ENCODE assay signal across 22 cellular contexts in genomic region chr20:35629432-35630145, GRCh38. TPM values are rescaled to one million over a fixed set of nuclear protein-coding genes. Genes with fewer than 3 reads are reported as not detected.
A peak's percentile ranks its signal among the peaks of the same experiment; 100 is the strongest.
DNase-seq lines count a peak whose midpoint lies in the region; ATAC-seq and TF ChIP-seq lines count a peak whose summit lies in the region.
"Had no signal": no experiment of that assay in that cellular context is flagged by ENCODE, and none has a peak within 500 bp of the region (broad histone marks: within the 10 kb centered on the region; RNA-seq: fewer than 3 reads in every experiment).

No MANE protein-coding gene starts in this region.

- no peak overlapping the region for H3K9ac ChIP-seq in H9 (ENCODE audit: extremely low read depth, insufficient read length, low read length)
- no peak overlapping the region for H3K9ac ChIP-seq in smooth muscle cell (ENCODE audit: low read depth)
- H3K9ac ChIP-seq: KMS-11, SK-N-SH had no signal

- H3K4me2 ChIP-seq in H9 (ENCODE audit: insufficient read depth, insufficient read length, low read length), result no peak overlapping the region
- no peak overlapping the region for H3K4me2 ChIP-seq in smooth muscle cell
- H3K4me2 ChIP-seq: KMS-11, SK-N-SH had no signal

- WGBS in H9 (ENCODE audit: extremely low coverage, insufficient read length, low lambda C conversion rate), result no CpG with 5 or more reads among the region's 12 CpGs
- WGBS in right lobe of liver (ENCODE audit: insufficient coverage, low coverage, low lambda C conversion rate, missing lambda C conversion rate), result 71% methylated on average over 9 of the region's 12 CpGs
- WGBS in smooth muscle cell (ENCODE audit: low lambda C conversion rate), result 97% methylated on average over 12 of the region's 12 CpGs

- no peaks in the 10 kb centered on the region for H3F3A ChIP-seq in smooth muscle cell (ENCODE audit: low read depth)

- no peak overlapping the region for H4K91ac ChIP-seq in H9 (ENCODE audit: insufficient read length, low read depth, low read length)

- no peak overlapping the region for H3K14ac ChIP-seq in H9 (ENCODE audit: insufficient read depth, low read length)

- no peak overlapping the region for H3K56ac ChIP-seq in H9 (ENCODE audit: insufficient read length, low read depth, low read length)

- H3K4me1 ChIP-seq in H9 (ENCODE audit: insufficient read depth, low read length) (no peaks in the 10 kb centered on the region), right lobe of liver (peaks cover 0 to 12% (median 0%) of the 10 kb centered on the region in 4 donors), smooth muscle cell (ENCODE audit: low read depth) (no peaks in the 10 kb centered on the region)
- H3K4me1 ChIP-seq: sigmoid colon, tibial artery had no signal

- no peak overlapping the region for H3K27ac Mint-ChIP-seq in H9
- peak overlapping the region; percentile 28 for H3K27ac Mint-ChIP-seq in activated T-helper 17 cell treated with anti-CD3 and anti-CD28 coated beads, Interleukin-2, amount 50 U/mL, for 72 hours

- H4K8ac ChIP-seq in H9 (replicated peaks; ENCODE audit: insufficient read length, low read depth, low read length), result no peak overlapping the region

- H4K20me1 ChIP-seq in H9 (ENCODE audit: control insufficient read depth, insufficient read depth, insufficient read length) (no peaks in the 10 kb centered on the region), smooth muscle cell (ENCODE audit: low read depth) (peaks cover 54% of the 10 kb centered on the region)

- H3K23me2 ChIP-seq in H9 (ENCODE audit: insufficient read length, low read depth, low read length, poor library complexity, severe bottlenecking), result no peaks in the 10 kb centered on the region

- H3K4ac ChIP-seq in H9 (ENCODE audit: low read depth, low read length), result no peak overlapping the region

- H3K23ac ChIP-seq in H9 (ENCODE audit: insufficient read length, low read depth, low read length), result no peak overlapping the region

- no peak overlapping the region for H4K5ac ChIP-seq in H9 (ENCODE audit: insufficient read length, low read depth, low read length)

- DNase-seq in AML-193 (lab: John Stamatoyannopoulos, UW), result peak; percentile 74 to 83
- peak; percentile 18 for DNase-seq in H9
- no peak for DNase-seq in right lobe of liver
- no peak for DNase-seq in smooth muscle cell (lab: John Stamatoyannopoulos, UW; ENCODE audit: unreplicated experiment)
- no peak for DNase-seq in SHP77 (lab: John Stamatoyannopoulos, UW)
- DNase-seq: activated naive CD8-positive, alpha-beta T cell treated with anti-CD3 and anti-CD28 coated beads, Interleukin-2, amount 10 ng/mL, durations not matched to agents 7 days and 5 days; dermis blood vessel endothelial cell; DMS79 treated with DMSO at 0.1 percent for 48 hours; naive B cell; NCI-H1092; NCI-H2029; NCI-H345; ovary; sigmoid colon; SK-N-SH; stimulated activated naive CD4-positive, alpha-beta T cell treated with Interleukin-2 at 50 U/mL for 16 hours; T1000; tibial artery had no signal

- H3K79me2 ChIP-seq in H9 (ENCODE audit: insufficient read depth, low read length) (no peaks in the 10 kb centered on the region), smooth muscle cell (ENCODE audit: low read depth) (peaks cover 5% of the 10 kb centered on the region)

- H3K4me1 Mint-ChIP-seq in H9, result no peaks in the 10 kb centered on the region
- no peaks in the 10 kb centered on the region for H3K4me1 Mint-ChIP-seq in activated T-helper 17 cell treated with anti-CD3 and anti-CD28 coated beads, Interleukin-2, amount 50 U/mL, for 72 hours

- H2BK120ac ChIP-seq in H9 (ENCODE audit: low read depth, low read length, poor library complexity, severe bottlenecking), result no peak overlapping the region

- H3K27me3 Mint-ChIP-seq in H9 (ENCODE audit: low read depth), result no peaks in the 10 kb centered on the region
- H3K27me3 Mint-ChIP-seq in activated T-helper 17 cell treated with anti-CD3 and anti-CD28 coated beads, Interleukin-2, amount 50 U/mL, for 72 hours, result no peaks in the 10 kb centered on the region
- H3K27me3 Mint-ChIP-seq: activated naive CD8-positive, alpha-beta T cell treated with anti-CD3 and anti-CD28 coated beads, Interleukin-2, amount 10 ng/mL, durations not matched to agents 7 days and 5 days; naive B cell had no signal

- H2BK5ac ChIP-seq in H9 (ENCODE audit: insufficient read length, low read length), result no peak overlapping the region

- no peak for TF ChIP-seq POLR2A in right lobe of liver (IDR thresholded peaks at IDR 0.05)

- no peaks in the 10 kb centered on the region for H3K79me1 ChIP-seq in H9 (ENCODE audit: insufficient read depth, low read depth, low read length, poor library complexity, severe bottlenecking)

- no peak for TF ChIP-seq CTCF in H9 (conservative IDR thresholded peaks at IDR 0.05)
- TF ChIP-seq CTCF in right lobe of liver (IDR thresholded peaks at IDR 0.05), result no peak
- TF ChIP-seq CTCF in smooth muscle cell (IDR thresholded peaks at IDR 0.05; ENCODE audit: borderline replicate concordance, insufficient read depth, poor library complexity, severe bottlenecking), result no peak

- H2BK20ac ChIP-seq in H9 (ENCODE audit: low read depth, low read length, poor library complexity, severe bottlenecking), result no peak overlapping the region

- intact Hi-C loops in right lobe of liver (cut with DNase I), result no loop called here

- H2BK12ac ChIP-seq in H9 (ENCODE audit: insufficient read length, low read depth, low read length), result no peak overlapping the region

- H3T11ph ChIP-seq in H9 (ENCODE audit: low read length), result no peak overlapping the region

- H3K4me3 Mint-ChIP-seq in H9, result no peak overlapping the region
- no peak overlapping the region for H3K4me3 Mint-ChIP-seq in activated T-helper 17 cell treated with anti-CD3 and anti-CD28 coated beads, Interleukin-2, amount 50 U/mL, for 72 hours
- H3K4me3 Mint-ChIP-seq: activated naive CD8-positive, alpha-beta T cell treated with anti-CD3 and anti-CD28 coated beads, Interleukin-2, amount 10 ng/mL, durations not matched to agents 7 days and 5 days; naive B cell had no signal

- no peak overlapping the region for H3K27ac ChIP-seq in H9 (ENCODE audit: insufficient read length, low read depth, low read length)
- H3K27ac ChIP-seq in right lobe of liver, result no peak overlapping the region
- no peak overlapping the region for H3K27ac ChIP-seq in smooth muscle cell (ENCODE audit: low read depth)
- H3K27ac ChIP-seq: KMS-11, ovary, sigmoid colon, tibial artery had no signal

- H3K36me3 Mint-ChIP-seq in H9 (ENCODE audit: insufficient read depth in 1 of 3, low read depth in 3 of 3), result peaks cover 44 to 71% (median 68%) of the 10 kb centered on the region in 3 experiments
- peaks cover 90% of the 10 kb centered on the region for H3K36me3 Mint-ChIP-seq in activated T-helper 17 cell treated with anti-CD3 and anti-CD28 coated beads, Interleukin-2, amount 50 U/mL, for 72 hours (ENCODE audit: low read depth)

- H3K4me3 ChIP-seq in right lobe of liver, result no peak overlapping the region
- no peak overlapping the region for H3K4me3 ChIP-seq in smooth muscle cell
- H3K4me3 ChIP-seq: ovary, sigmoid colon, tibial artery had no signal

- no peak overlapping the region for H2AK5ac ChIP-seq in H9 (ENCODE audit: insufficient read length, low read length)

- H2BK15ac ChIP-seq in H9 (ENCODE audit: low read depth, low read length), result no peak overlapping the region

- H3K9me3 Mint-ChIP-seq in H9, result no peaks in the 10 kb centered on the region; a peak in 1 of 5 replicates
- no peaks in the 10 kb centered on the region for H3K9me3 Mint-ChIP-seq in activated T-helper 17 cell treated with anti-CD3 and anti-CD28 coated beads, Interleukin-2, amount 50 U/mL, for 72 hours
- H3K9me3 Mint-ChIP-seq: activated naive CD8-positive, alpha-beta T cell treated with anti-CD3 and anti-CD28 coated beads, Interleukin-2, amount 10 ng/mL, durations not matched to agents 7 days and 5 days; naive B cell had no signal

- ATAC-seq in activated T-helper 17 cell treated with anti-CD3 and anti-CD28 coated beads, Interleukin-2, amount 50 U/mL, for 72 hours (replicated peaks), result no peak
- ATAC-seq in right lobe of liver, result peak; percentile 77 to 90 (median 84)
- no peak for ATAC-seq in HG03280 (IDR thresholded peaks at IDR 0.05; ENCODE audit: unreplicated experiment)
- ATAC-seq: Panc1 had no signal

- H3K18ac ChIP-seq in H9 (ENCODE audit: insufficient read length, low read depth, low read length), result no peak overlapping the region

- H3K27me3 ChIP-seq in H9 (ENCODE audit: insufficient read depth, low read length) (no peaks in the 10 kb centered on the region), right lobe of liver (no peaks in the 10 kb centered on the region), smooth muscle cell (ENCODE audit: low read depth) (no peaks in the 10 kb centered on the region)
- H3K27me3 ChIP-seq: ovary, sigmoid colon, tibial artery had no signal

- H3K9me3 ChIP-seq in H9 (ENCODE audit: control insufficient read depth, low read depth, low read length), result no peaks in the 10 kb centered on the region
- H3K9me3 ChIP-seq in right lobe of liver, result no peaks in the 10 kb centered on the region
- no peaks in the 10 kb centered on the region for H3K9me3 ChIP-seq in smooth muscle cell (replicated peaks; ENCODE audit: low read depth)
- H3K9me3 ChIP-seq: ovary, sigmoid colon, SK-N-SH, tibial artery had no signal

- H3K36me3 ChIP-seq in right lobe of liver (peaks cover 0 to 37% (median 16%) of the 10 kb centered on the region in 4 donors), smooth muscle cell (ENCODE audit: low read depth) (peaks cover 10% of the 10 kb centered on the region)
- H3K36me3 ChIP-seq: ovary had no signal

- no peak overlapping the region for H2AFZ ChIP-seq in H9 (ENCODE audit: low read length)
- no peak overlapping the region for H2AFZ ChIP-seq in smooth muscle cell (ENCODE audit: low read depth)

RNA-seq across cellular contexts. Expression of gene SPAG4, which starts 14.0 kb away (rescaled TPM):
- total RNA-seq in H9 (2021) (4.9 and 5.3 TPM in 2 replicates), right lobe of liver (10 to 100 TPM in 1 of 6 experiments, 1 to 10 TPM in 5; 1.7 to 13.8 (median 3.6) TPM), smooth muscle cell (9.3 and 10.4 TPM in 2 replicates)
- total RNA-seq in activated T-helper 17 cell treated with anti-CD3 and anti-CD28 coated beads, Interleukin-2, amount 50 U/mL, for 72 hours, result 10 to 100 TPM in 1 of 2 donors, 1 to 10 TPM in 1; 7.2 to 52.4 TPM
- 27.6 and 35.4 TPM in 2 replicates for polyA plus RNA-seq in smooth muscle cell

RNA-seq across cellular contexts. Expression of gene CPNE1, which starts 35.1 kb away (rescaled TPM):
- total RNA-seq in H9 (2021) (152 and 155 TPM in 2 replicates), right lobe of liver (10 to 100 TPM; 35.5 to 72.0 (median 53.3) TPM), smooth muscle cell (111 and 140 TPM in 2 replicates)
- 100 to 1,000 TPM; 269 to 280 TPM for total RNA-seq in activated T-helper 17 cell treated with anti-CD3 and anti-CD28 coated beads, Interleukin-2, amount 50 U/mL, for 72 hours
- polyA plus RNA-seq in smooth muscle cell, result 156 TPM in 2 replicates

RNA-seq across cellular contexts. Expression of gene RBM12, which starts 35.1 kb away (rescaled TPM):
- total RNA-seq in H9 (2021) (260 TPM in 2 replicates), right lobe of liver (10 to 100 TPM; 13.3 to 32.8 (median 21.0) TPM), smooth muscle cell (34.0 and 44.2 TPM in 2 replicates)
- total RNA-seq in activated T-helper 17 cell treated with anti-CD3 and anti-CD28 coated beads, Interleukin-2, amount 50 U/mL, for 72 hours, result 100 to 1,000 TPM; 106 to 116 TPM
- polyA plus RNA-seq in smooth muscle cell, result 11.5 and 14.5 TPM in 2 replicates

Comparison
In these comparisons a context has a peak if more than half of its experiments do, and no peak if none do; other contexts are left out.
1. DNase-seq: peak in AML-193 (2 of 2) and H9 (single experiment); none in right lobe of liver (0 of 3), smooth muscle cell (single experiment) and SHP77 (0 of 2).
2. ATAC-seq: peak in right lobe of liver (4 of 4); none in activated T-helper 17 cell treated with anti-CD3 and anti-CD28 coated beads, Interleukin-2, amount 50 U/mL, for 72 hours (single experiment) and HG03280 (single experiment).